ENCODE assay signal across 1 cellular context in genomic region chr21:15121097-15121654, GRCh38.
TF ChIP-seq lines count a peak whose summit lies in the region.

No MANE protein-coding gene starts in this region.

TF ChIP-seq in K562, 482 proteins besides CTCF, POLR2A, EP300 and RAD21:
- TF ChIP-seq ZNF507 (tag; conservative IDR thresholded peaks at IDR 0.05) (no peak), ZFP36 (IDR thresholded peaks at IDR 0.05; ENCODE audit: low read depth, low read length, partially characterized antibody) (peak; percentile 24), HOXB6 (CRISPR knock-in tag; IDR thresholded peaks at IDR 0.05; ENCODE audit: borderline replicate concordance) (no peak)
